Comparison of ENCODE assay signal across 15 cellular contexts in the genomic region with DNA sequence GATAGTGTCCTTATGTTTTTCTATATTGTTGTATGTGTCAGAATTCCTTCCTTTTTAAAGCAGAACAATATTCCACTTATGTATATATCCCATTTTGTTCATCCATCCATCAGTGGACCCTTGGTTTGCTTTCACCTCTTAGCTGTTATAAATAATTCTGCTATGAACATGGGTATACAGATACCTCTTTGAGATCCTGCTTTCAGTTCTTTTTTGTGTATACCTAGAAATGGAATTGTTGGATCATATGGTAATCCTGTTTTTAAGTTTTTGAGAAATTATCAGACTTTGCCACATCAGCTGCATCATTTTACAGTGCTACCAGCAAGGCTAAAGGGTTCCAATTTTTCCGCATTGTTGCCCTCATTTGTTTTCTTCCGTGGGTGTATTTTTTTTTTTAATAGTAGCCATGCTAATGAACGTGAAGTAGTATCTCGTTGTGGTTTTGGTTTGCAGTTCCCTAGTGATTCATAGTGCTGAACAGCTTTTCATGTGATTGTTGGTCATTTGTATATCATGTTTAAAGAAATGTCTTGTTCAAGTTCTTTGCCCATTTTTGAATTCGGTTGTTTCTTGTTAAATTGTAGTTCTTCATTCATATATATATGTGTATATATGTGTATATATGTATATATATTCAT.
A peak's percentile ranks its signal among the peaks of the same experiment; 100 is the strongest.
DNase-seq lines count a peak whose midpoint lies in the region; ATAC-seq and TF ChIP-seq lines count a peak whose summit lies in the region.
"Had no signal": no experiment of that assay in that cellular context is flagged by ENCODE, and none has a peak within 500 bp of the region (broad histone marks: within the 10 kb centered on the region; RNA-seq: fewer than 3 reads in every experiment).

No MANE protein-coding gene starts in this region.

- no peaks in the 10 kb centered on the region for H3K9me3 ChIP-seq in MM.1S (replicated peaks; ENCODE audit: insufficient read depth, low read length)
- H3K9me3 ChIP-seq: esophagus squamous epithelium, right lobe of liver, SJSA1 had no signal

- H3K4me1 ChIP-seq in MM.1S (ENCODE audit: low read length): peaks cover 22% of the 10 kb centered on the region
- H3K4me1 ChIP-seq: esophagus squamous epithelium, SJSA1 had no signal

- ATAC-seq in GM18861 (IDR thresholded peaks at IDR 0.05; ENCODE audit: unreplicated experiment): peak; percentile 46
- ATAC-seq in HG02885 (IDR thresholded peaks at IDR 0.05; ENCODE audit: poor library complexity, unreplicated experiment): no peak
- ATAC-seq in GM21528 (IDR thresholded peaks at IDR 0.05; ENCODE audit: low FRiP score, unreplicated experiment): no peak
- ATAC-seq: right lobe of liver had no signal

- peaks cover 20% of the 10 kb centered on the region for H3K79me2 ChIP-seq in MM.1S (ENCODE audit: low read length)

- TF ChIP-seq CTCF in AG09309 (IDR thresholded peaks at IDR 0.05; ENCODE audit: control insufficient read depth, insufficient read depth, low read depth, low read length, missing control alignments) (no peak), MM.1S (IDR thresholded peaks at IDR 0.05; ENCODE audit: low read length) (no peak)

- H3K4me3 ChIP-seq in AG09309 (ENCODE audit: control insufficient read depth, low read depth, low read length) (no peak overlapping the region), MM.1S (ENCODE audit: low read length) (no peak overlapping the region)
- H3K4me3 ChIP-seq: esophagus squamous epithelium, right lobe of liver, SJSA1 had no signal

- H3F3A ChIP-seq in MM.1S (ENCODE audit: insufficient read depth, low read length): peaks cover 9% of the 10 kb centered on the region; the same call in 1 of the 2 replicates

- no peak overlapping the region for H2AFZ ChIP-seq in MM.1S (ENCODE audit: low read length)

- no peaks in the 10 kb centered on the region for H3K9me2 ChIP-seq in MM.1S (replicated peaks; ENCODE audit: insufficient read depth, low read length)

- H3K4me2 ChIP-seq in MM.1S (ENCODE audit: low read depth, low read length): no peak overlapping the region

- no peaks in the 10 kb centered on the region for H3K27me3 ChIP-seq in MM.1S (replicated peaks; ENCODE audit: insufficient read depth, low read length)
- H3K27me3 ChIP-seq: esophagus squamous epithelium, right lobe of liver, SJSA1 had no signal

- peak; percentile 4 for DNase-seq in AG09309 (ENCODE audit: low read depth)
- DNase-seq in astrocyte of the hippocampus (ENCODE audit: low read depth, low spot score): peak; percentile 86
- DNase-seq in myocyte (ENCODE audit: low read depth): peak; percentile 50
- DNase-seq in MM.1S: no peak
- DNase-seq in NCI-H1092 treated with DMSO at 0.1 percent for 48 hours (lab: John Stamatoyannopoulos, UW): no peak
- DNase-seq: activated T-cell treated with anti-CD3 and anti-CD28 coated beads, Interleukin-2, amount 50 U/mL, for 48 hours; esophagus squamous epithelium; H9; NCI-H1105 treated with DMSO at 0.1 percent for 48 hours; NCI-H345; right lobe of liver had no signal

- no peak overlapping the region for H3K27ac ChIP-seq in MM.1S (ENCODE audit: low read length)
- H3K27ac ChIP-seq: esophagus squamous epithelium, right lobe of liver, SJSA1 had no signal

- H3K36me3 ChIP-seq in MM.1S (replicated peaks; ENCODE audit: insufficient read depth, low read length): no peaks in the 10 kb centered on the region
- H3K36me3 ChIP-seq: right lobe of liver had no signal

- no peak overlapping the region for H3K9ac ChIP-seq in MM.1S (ENCODE audit: low read length)

- no peaks in the 10 kb centered on the region; the same call in 1 of the 2 replicates for H4K20me1 ChIP-seq in MM.1S (ENCODE audit: insufficient read depth, low read length)

Comparison
In these comparisons a context has a peak if more than half of its experiments do, and no peak if none do; other contexts are left out.
1. DNase-seq: peak in AG09309 (single experiment), astrocyte of the hippocampus (single experiment) and myocyte (single experiment); none in MM.1S (single experiment) and NCI-H1092 treated with DMSO at 0.1 percent for 48 hours (single experiment).